ENCODE assay signal across 1 cellular context in genomic region chr6:152983637-152984386, GRCh38.
TF ChIP-seq lines count a peak whose summit lies in the region.

No MANE protein-coding gene starts in this region.

TF ChIP-seq in K562, 482 proteins besides CTCF, POLR2A, EP300 and RAD21 (continued from another document and continues in another):
- TF ChIP-seq EWSR1 (IDR thresholded peaks at IDR 0.05; ENCODE audit: borderline replicate concordance, low read depth, partially characterized antibody) (no peak), ZSCAN29 (IDR thresholded peaks at IDR 0.05) (no peak; the same call in none of the 2 replicates), PREB (CRISPR knock-in tag; IDR thresholded peaks at IDR 0.05) (0 out of 2 replicates have a peak, but pooled peaks have one; percentile 31), MYC (IDR thresholded peaks at IDR 0.05; ENCODE audit: low read depth, low read length) (no peak), MYC (CRISPR knock-in tag; IDR thresholded peaks at IDR 0.05; ENCODE audit: borderline replicate concordance, low read depth) (no peak), ZBTB33 (CRISPR knock-in tag; IDR thresholded peaks at IDR 0.05) (no peak), ZNF395 (CRISPR knock-in tag; IDR thresholded peaks at IDR 0.05) (peak; percentile 5; the same call in 1 of the 2 replicates), STAT5A (IDR thresholded peaks at IDR 0.05; ENCODE audit: borderline replicate concordance, low read length) (no peak), NCOA1 (IDR thresholded peaks at IDR 0.05; ENCODE audit: low read depth) (peak; percentile 38; the same call in 1 of the 2 replicates), MXI1 (IDR thresholded peaks at IDR 0.05; ENCODE audit: low read depth, low read length) (0 out of 2 replicates have a peak, but pooled peaks have one; percentile 46), THRAP3 (IDR thresholded peaks at IDR 0.05; ENCODE audit: borderline replicate concordance) (0 out of 2 replicates have a peak, but pooled peaks have one; percentile 25), GTF2F1 (IDR thresholded peaks at IDR 0.05; ENCODE audit: low read depth, low read length) (no peak), GABPB1 (CRISPR knock-in tag; IDR thresholded peaks at IDR 0.05) (0 out of 2 replicates have a peak, but pooled peaks have one; percentile 6), RNF219 (CRISPR knock-in tag; IDR thresholded peaks at IDR 0.05) (no peak), REST (CRISPR knock-in tag; IDR thresholded peaks at IDR 0.05; ENCODE audit: low read depth) (0 out of 2 replicates have a peak, but pooled peaks have one; percentile 34), POLR2B (IDR thresholded peaks at IDR 0.05; ENCODE audit: low read depth, partially characterized antibody) (peak; percentile 80), BDP1 (IDR thresholded peaks at IDR 0.05; ENCODE audit: insufficient read depth, insufficient read length) (no peak), ZC3H8 (IDR thresholded peaks at IDR 0.05) (no peak), ZNF785 (CRISPR knock-in tag; IDR thresholded peaks at IDR 0.05) (no peak), RREB1 (CRISPR knock-in tag; IDR thresholded peaks at IDR 0.05) (no peak), ZNF184 (CRISPR knock-in tag; IDR thresholded peaks at IDR 0.05) (no peak), JUNB (CRISPR knock-in tag; conservative IDR thresholded peaks at IDR 0.05) (no peak), ZNF699 (CRISPR knock-in tag; IDR thresholded peaks at IDR 0.05; ENCODE audit: insufficient replicate concordance) (no peak), POLR2H (tag; IDR thresholded peaks at IDR 0.05; ENCODE audit: low read depth) (peak; percentile 84), FOXJ2 (tag; IDR thresholded peaks at IDR 0.05) (0 out of 2 replicates have a peak, but pooled peaks have one; percentile 11), UBTF (IDR thresholded peaks at IDR 0.05; ENCODE audit: borderline replicate concordance in 1 of 2, low read depth in 2 of 2, low read length in 2 of 2) (peak in 1 of 2 experiments; percentile 76; a peak in 1 of 4 replicates), FOXK1 (CRISPR knock-in tag; IDR thresholded peaks at IDR 0.05; ENCODE audit: borderline replicate concordance) (no peak), CREB3L1 (IDR thresholded peaks at IDR 0.05; ENCODE audit: borderline replicate concordance, low read depth) (peak; percentile 34; the same call in 1 of the 2 replicates), TEAD2 (tag; IDR thresholded peaks at IDR 0.05) (no peak), ELF1 (tag; IDR thresholded peaks at IDR 0.05) (peak; percentile 3; the same call in 1 of the 2 replicates), CBX1 (IDR thresholded peaks at IDR 0.05; ENCODE audit: low read depth) (peak; percentile 60; the same call in 1 of the 2 replicates), ZFP91 (CRISPR knock-in tag; IDR thresholded peaks at IDR 0.05) (peak; percentile 81), TCF3 (CRISPR knock-in tag; IDR thresholded peaks at IDR 0.05) (no peak; the same call in 1 of the 2 replicates), NFE2L1 (tag; IDR thresholded peaks at IDR 0.05; ENCODE audit: borderline replicate concordance, low read depth) (no peak), SMARCE1 (IDR thresholded peaks at IDR 0.05) (peak; percentile 71; the same call in 1 of the 2 replicates), HMGN3 (IDR thresholded peaks at IDR 0.05; ENCODE audit: borderline replicate concordance, extremely low read depth, insufficient read length, low read depth, low read length) (no peak)
